19 cellular contexts compared by ENCODE assay signal in the genomic region with DNA sequence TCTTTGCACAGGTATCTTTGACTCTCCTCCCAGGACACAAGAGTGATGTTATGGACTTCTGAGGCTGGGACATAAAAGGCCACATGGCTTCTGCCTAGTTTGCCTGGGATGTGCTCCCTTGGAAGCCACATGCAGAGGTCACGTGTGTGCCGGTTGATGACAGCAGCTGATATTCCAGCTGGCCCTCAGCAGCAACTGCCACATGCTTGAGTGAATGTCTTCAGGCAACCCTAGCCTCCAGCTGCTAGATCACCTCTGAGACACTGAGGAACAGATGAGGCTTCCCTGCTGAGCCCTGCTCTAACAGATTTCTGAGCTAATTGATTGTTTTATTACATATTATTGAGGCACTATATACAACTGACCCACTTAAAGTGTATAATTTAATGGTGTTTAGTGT.
"Had no signal": no experiment of that assay in that cellular context is flagged by ENCODE, and none has a peak within 500 bp of the region (broad histone marks: within the 10 kb centered on the region; RNA-seq: fewer than 3 reads in every experiment).

No MANE protein-coding gene starts in this region.

- ATAC-seq: left lung; naive thymus-derived CD8-positive, alpha-beta T cell; upper lobe of right lung; WTC11 had no signal

- DNase-seq: activated naive CD4-positive, alpha-beta T cell; activated T-cell treated with anti-CD3 and anti-CD28 coated beads, Interleukin-2, amount 50 U/mL, for 1 hour; brain microvascular endothelial cell; central memory CD4-positive, alpha-beta T cell; dermis blood vessel endothelial cell; effector CD8-positive, alpha-beta T cell; foreskin melanocyte; hippocampal formation; kidney glomerular epithelial cell; left lung; naive thymus-derived CD8-positive, alpha-beta T cell; retina; stimulated activated CD4-positive, alpha-beta T cell treated with anti-CD3 and anti-CD28 coated beads, Interleukin-4, amount 100 ng/mL, for 24 hours; stimulated activated naive CD4-positive, alpha-beta T cell treated with Interleukin-2 at 50 U/mL for 16 hours; T-helper 9 cell; upper lobe of right lung had no signal

- H3K27me3 ChIP-seq: adrenal gland, ascending aorta, brain microvascular endothelial cell, left lung, upper lobe of right lung had no signal

- H3K27ac ChIP-seq: adrenal gland, ascending aorta, brain microvascular endothelial cell, left lung, upper lobe of right lung had no signal

- H3K4me1 ChIP-seq: adrenal gland, ascending aorta, left lung, upper lobe of right lung had no signal

- H3K4me3 ChIP-seq: adrenal gland, ascending aorta, left lung, upper lobe of right lung had no signal

- H3K9me3 ChIP-seq: upper lobe of right lung had no signal
